ENCODE assay signal across 24 cellular contexts in the genomic region with DNA sequence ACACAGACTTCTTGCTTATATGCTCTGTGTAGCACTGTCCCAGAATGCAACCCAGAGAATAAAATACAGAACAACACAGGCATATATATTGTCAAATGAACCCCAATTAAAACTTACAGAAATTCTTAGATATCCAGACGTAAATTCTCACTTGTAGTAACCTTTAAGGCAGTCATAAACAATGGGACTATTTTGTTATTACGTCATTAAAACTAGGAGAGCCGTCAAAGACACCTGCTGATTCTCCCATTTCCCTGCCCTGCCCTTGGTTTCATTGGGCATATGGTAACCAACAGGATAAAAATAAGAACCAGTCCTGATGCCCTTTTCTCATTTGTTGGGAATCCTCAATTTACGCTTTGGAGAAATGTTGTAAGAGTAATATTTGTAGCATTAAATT.
DNase-seq lines count a peak whose midpoint lies in the region; ATAC-seq, FAIRE-seq and TF ChIP-seq lines count a peak whose summit lies in the region.
"Had no signal": no experiment of that assay in that cellular context is flagged by ENCODE, and none has a peak within 500 bp of the region (broad histone marks: within the 10 kb centered on the region; RNA-seq: fewer than 3 reads in every experiment).

No MANE protein-coding gene starts in this region.

- no peak overlapping the region for H3K56ac ChIP-seq in mesendoderm (ENCODE audit: low read length)

- TF ChIP-seq RAD21 in HepG2 (CRISPR knock-in tag; IDR thresholded peaks at IDR 0.05), result no peak

- TF ChIP-seq EP300 in HepG2 (IDR thresholded peaks at IDR 0.05; ENCODE audit: low read depth in 2 of 2, low read length in 2 of 2) (no peak), HepG2 (CRISPR knock-in tag; IDR thresholded peaks at IDR 0.05; ENCODE audit: borderline replicate concordance) (no peak)

- H2BK15ac ChIP-seq in mesendoderm (replicated peaks; ENCODE audit: low read depth), result no peak overlapping the region

- no peak overlapping the region for H2AFZ ChIP-seq in HepG2 (ENCODE audit: low read length)
- H2AFZ ChIP-seq in osteoblast (ENCODE audit: low read length), result no peak overlapping the region

- WGBS in HepG2 (ENCODE audit: low lambda C conversion rate), result under 1% methylated on average over 4 of the region's 4 CpGs
- 49% methylated on average over 4 of the region's 4 CpGs for WGBS in right lobe of liver (ENCODE audit: insufficient coverage, low coverage, low lambda C conversion rate, missing lambda C conversion rate)
- no CpG with 5 or more reads among the region's 4 CpGs for WGBS in mesendoderm (ENCODE audit: extremely low coverage, insufficient coverage, low lambda C conversion rate)

- H4K20me1 ChIP-seq in HepG2 (ENCODE audit: insufficient read depth, low read length), result no peaks in the 10 kb centered on the region
- H4K20me1 ChIP-seq in osteoblast (ENCODE audit: insufficient read depth, low read length), result no peaks in the 10 kb centered on the region
- H4K20me1 ChIP-seq: BLaER1 treated with 17β-estradiol and CSF1 and Interleukin-3, amounts not matched to agents 10 nM and 100 nM had no signal

- intact Hi-C loops in HepG2 (cut with micrococcal nuclease; ENCODE audit: unreplicated experiment) (no loop called here), right lobe of liver (cut with DNase I) (no loop called here)

- no peak overlapping the region for H3K23ac ChIP-seq in mesendoderm (ENCODE audit: low read length)

- no peak for FAIRE-seq in HepG2 (lab: Jason Lieb, UNC)
- FAIRE-seq: A549, D721Med, G401.6, GM12878, GM12892, GM19239 had no signal

- no peaks in the 10 kb centered on the region for H3K27me3 ChIP-seq in HepG2 (ENCODE audit: control insufficient read depth in 1 of 2, insufficient read depth in 2 of 2, low read length in 2 of 2)
- H3K27me3 ChIP-seq in right lobe of liver, result no peaks in the 10 kb centered on the region
- no peaks in the 10 kb centered on the region for H3K27me3 ChIP-seq in mesendoderm (ENCODE audit: insufficient read depth, low read length, poor library complexity)
- H3K27me3 ChIP-seq in osteoblast (ENCODE audit: insufficient read depth, low read length), result no peaks in the 10 kb centered on the region
- H3K27me3 ChIP-seq: BLaER1 treated with 17β-estradiol and CSF1 and Interleukin-3, amounts not matched to agents 10 nM and 100 nM had no signal

- CTCF ChIA-PET in HepG2 (lab: Yijun Ruan, JAX; ENCODE audit: low intra/inter-chr PET ratio, low total read pairs), result no interaction called here

- no peak for ATAC-seq in HepG2
- ATAC-seq in right lobe of liver, result no peak
- no peak for ATAC-seq in GM18505 (IDR thresholded peaks at IDR 0.05; ENCODE audit: unreplicated experiment)
- ATAC-seq: A549; CD8-positive, alpha-beta T cell; GM12878 had no signal

- H3K4me3 ChIP-seq in HepG2 (replicated peaks in 1 of 3; ENCODE audit: insufficient read depth in 1 of 3, low read depth in 2 of 3, low read length in 3 of 3) (no peak overlapping the region), right lobe of liver (no peak overlapping the region), mesendoderm (ENCODE audit: low read length) (no peak overlapping the region), osteoblast (ENCODE audit: insufficient read depth, low read length) (no peak overlapping the region)
- H3K4me3 ChIP-seq: A549; BLaER1 treated with 17β-estradiol and CSF1 and Interleukin-3, amounts not matched to agents 10 nM and 100 nM; GM12878 had no signal

- H4K8ac ChIP-seq in mesendoderm (ENCODE audit: low read depth, low read length), result peak overlapping the region; percentile 86

- no peak overlapping the region for H3K4me2 ChIP-seq in HepG2 (ENCODE audit: low read depth, low read length)
- H3K4me2 ChIP-seq in mesendoderm (ENCODE audit: low read length), result no peak overlapping the region
- H3K4me2 ChIP-seq in osteoblast (ENCODE audit: insufficient read depth, low read length), result no peak overlapping the region
- H3K4me2 ChIP-seq: A549; BLaER1 treated with 17β-estradiol and CSF1 and Interleukin-3, amounts not matched to agents 10 nM and 100 nM had no signal

- peak; percentile 10 for DNase-seq in NCI-H748 (lab: John Stamatoyannopoulos, UW; ENCODE audit: unreplicated experiment)
- no peak for DNase-seq in NCI-H748 treated with DMSO at 0.1 percent for 48 hours (lab: John Stamatoyannopoulos, UW)
- no peak for DNase-seq in HepG2 (ENCODE audit: low spot score)
- no peak for DNase-seq in right lobe of liver
- no peak for DNase-seq in mesendoderm
- peak; percentile 3 for DNase-seq in osteoblast (ENCODE audit: insufficient read length, low spot score, missing footprints)
- DNase-seq in GM10266 (ENCODE audit: extremely low spot score), result no peak
- DNase-seq: AML-193; Caco-2; Calu3; CD4-positive, alpha-beta T cell; CD8-positive, alpha-beta T cell; DMS79 treated with DMSO at 0.1 percent for 48 hours; GF-D8 had no signal

- TF ChIP-seq CTCF in HepG2 (CRISPR knock-in tag; IDR thresholded peaks at IDR 0.05) (no peak), right lobe of liver (IDR thresholded peaks at IDR 0.05) (no peak), osteoblast (IDR thresholded peaks at IDR 0.05; ENCODE audit: extremely low read depth, low read depth, low read length) (no peak), GM10266 (IDR thresholded peaks at IDR 0.05; ENCODE audit: control insufficient read depth, insufficient read depth, low read depth, missing control alignments) (no peak)

- H3K9me3 ChIP-seq in HepG2 (ENCODE audit: low read length) (no peaks in the 10 kb centered on the region), right lobe of liver (no peaks in the 10 kb centered on the region), osteoblast (ENCODE audit: low read depth, low read length) (no peaks in the 10 kb centered on the region)
- H3K9me3 ChIP-seq: A549; BLaER1 treated with 17β-estradiol and CSF1 and Interleukin-3, amounts not matched to agents 10 nM and 100 nM; Caco-2 had no signal

- H3K79me2 ChIP-seq in HepG2 (ENCODE audit: insufficient read depth, low read length) (no peaks in the 10 kb centered on the region), mesendoderm (ENCODE audit: control insufficient read depth, insufficient read depth, low read length) (no peaks in the 10 kb centered on the region), osteoblast (ENCODE audit: insufficient read depth, low read length) (no peaks in the 10 kb centered on the region)

- H2BK5ac ChIP-seq in mesendoderm (ENCODE audit: low read length), result no peak overlapping the region

- BruUV-seq in HepG2 (replicated peaks; lab: Mats Ljungman, UMichigan), result no TSS peak

- no peak overlapping the region for H2BK120ac ChIP-seq in mesendoderm (ENCODE audit: low read depth, low read length)

- POLR2A ChIA-PET in HepG2 (lab: Yijun Ruan, JAX), result no interaction called here

- TF ChIP-seq POLR2A in HepG2 (IDR thresholded peaks at IDR 0.05; ENCODE audit: insufficient read depth in 1 of 2, low read depth in 2 of 2, low read length in 2 of 2), result no peak
- no peak for TF ChIP-seq POLR2A in right lobe of liver (IDR thresholded peaks at IDR 0.05)
- TF ChIP-seq POLR2A in GM18505 (IDR thresholded peaks at IDR 0.05; ENCODE audit: borderline replicate concordance, extremely low read depth, insufficient read depth, insufficient read length), result no peak

- H3K79me1 ChIP-seq in mesendoderm (ENCODE audit: low read length), result no peaks in the 10 kb centered on the region

- no peak overlapping the region for H3K18ac ChIP-seq in mesendoderm (ENCODE audit: low read length)

- H2AK5ac ChIP-seq in mesendoderm (ENCODE audit: low read length), result no peak overlapping the region

- no peaks in the 10 kb centered on the region for H3K4me1 ChIP-seq in HepG2 (ENCODE audit: insufficient read depth, low read length)
- H3K4me1 ChIP-seq in right lobe of liver, result no peaks in the 10 kb centered on the region
- no peaks in the 10 kb centered on the region for H3K4me1 ChIP-seq in mesendoderm (ENCODE audit: control insufficient read depth, low read depth, low read length)
- no peaks in the 10 kb centered on the region for H3K4me1 ChIP-seq in osteoblast (ENCODE audit: insufficient read depth, low read length)
- H3K4me1 ChIP-seq: A549; BLaER1 treated with 17β-estradiol and CSF1 and Interleukin-3, amounts not matched to agents 10 nM and 100 nM; Caco-2 had no signal

- no peak overlapping the region for H3K27ac ChIP-seq in HepG2 (ENCODE audit: extremely low read length, insufficient read depth, low read length)
- no peak overlapping the region for H3K27ac ChIP-seq in right lobe of liver
- H3K27ac ChIP-seq in mesendoderm (ENCODE audit: low read depth, low read length), result no peak overlapping the region
- no peak overlapping the region for H3K27ac ChIP-seq in osteoblast (ENCODE audit: low read depth, low read length)
- H3K27ac ChIP-seq: 22Rv1; A549; BLaER1 treated with 17β-estradiol and CSF1 and Interleukin-3, amounts not matched to agents 10 nM and 100 nM; C4-2B had no signal

- H3K4ac ChIP-seq in mesendoderm (ENCODE audit: low read depth, low read length), result no peak overlapping the region

- no peak overlapping the region for H3K9ac ChIP-seq in HepG2 (ENCODE audit: insufficient read depth, low read depth, low read length)
- H3K9ac ChIP-seq in mesendoderm (ENCODE audit: low read length), result no peak overlapping the region
- H3K9ac ChIP-seq: BLaER1 treated with 17β-estradiol and CSF1 and Interleukin-3, amounts not matched to agents 10 nM and 100 nM had no signal

- in situ Hi-C loops in HepG2 (cut with HindIII; ENCODE audit: extremely low pct_ligation_motif_present, low pct_unique_long_range_greater_than_20kb), result no loop called here

- no peaks in the 10 kb centered on the region for H3K36me3 ChIP-seq in HepG2 (replicated peaks in 1 of 2; ENCODE audit: control insufficient read depth in 1 of 2, insufficient read depth in 2 of 2, low read length in 2 of 2)
- no peaks in the 10 kb centered on the region for H3K36me3 ChIP-seq in right lobe of liver
- H3K36me3 ChIP-seq in mesendoderm (ENCODE audit: control insufficient read depth, insufficient read depth, low read length), result no peaks in the 10 kb centered on the region
- H3K36me3 ChIP-seq in osteoblast (ENCODE audit: insufficient read depth, low read length), result no peaks in the 10 kb centered on the region
- H3K36me3 ChIP-seq: BLaER1 treated with 17β-estradiol and CSF1 and Interleukin-3, amounts not matched to agents 10 nM and 100 nM had no signal

- no peak overlapping the region for H4K5ac ChIP-seq in mesendoderm (ENCODE audit: low read length)

TF ChIP-seq in HepG2, 621 proteins besides CTCF, POLR2A, EP300 and RAD21:
- TF ChIP-seq ATF7 (IDR thresholded peaks at IDR 0.05) (peak; percentile 92), ATF7 (CRISPR knock-in tag; IDR thresholded peaks at IDR 0.05) (no peak), ZNF33A (CRISPR knock-in tag; IDR thresholded peaks at IDR 0.05; ENCODE audit: borderline replicate concordance) (no peak), ZKSCAN5 (CRISPR knock-in tag; IDR thresholded peaks at IDR 0.05) (no peak), CREB1 (IDR thresholded peaks at IDR 0.05) (peak; percentile 79), CREB1 (CRISPR knock-in tag; IDR thresholded peaks at IDR 0.05) (no peak)

Comparison
In these comparisons a context has a peak if more than half of its experiments do, and no peak if none do; other contexts are left out.
1. DNase-seq: peak in NCI-H748 (single experiment) and osteoblast (single experiment); none in NCI-H748 treated with DMSO at 0.1 percent for 48 hours (single experiment), HepG2 (single experiment), right lobe of liver (0 of 3), mesendoderm (single experiment) and GM10266 (single experiment).